In the genomic region with DNA sequence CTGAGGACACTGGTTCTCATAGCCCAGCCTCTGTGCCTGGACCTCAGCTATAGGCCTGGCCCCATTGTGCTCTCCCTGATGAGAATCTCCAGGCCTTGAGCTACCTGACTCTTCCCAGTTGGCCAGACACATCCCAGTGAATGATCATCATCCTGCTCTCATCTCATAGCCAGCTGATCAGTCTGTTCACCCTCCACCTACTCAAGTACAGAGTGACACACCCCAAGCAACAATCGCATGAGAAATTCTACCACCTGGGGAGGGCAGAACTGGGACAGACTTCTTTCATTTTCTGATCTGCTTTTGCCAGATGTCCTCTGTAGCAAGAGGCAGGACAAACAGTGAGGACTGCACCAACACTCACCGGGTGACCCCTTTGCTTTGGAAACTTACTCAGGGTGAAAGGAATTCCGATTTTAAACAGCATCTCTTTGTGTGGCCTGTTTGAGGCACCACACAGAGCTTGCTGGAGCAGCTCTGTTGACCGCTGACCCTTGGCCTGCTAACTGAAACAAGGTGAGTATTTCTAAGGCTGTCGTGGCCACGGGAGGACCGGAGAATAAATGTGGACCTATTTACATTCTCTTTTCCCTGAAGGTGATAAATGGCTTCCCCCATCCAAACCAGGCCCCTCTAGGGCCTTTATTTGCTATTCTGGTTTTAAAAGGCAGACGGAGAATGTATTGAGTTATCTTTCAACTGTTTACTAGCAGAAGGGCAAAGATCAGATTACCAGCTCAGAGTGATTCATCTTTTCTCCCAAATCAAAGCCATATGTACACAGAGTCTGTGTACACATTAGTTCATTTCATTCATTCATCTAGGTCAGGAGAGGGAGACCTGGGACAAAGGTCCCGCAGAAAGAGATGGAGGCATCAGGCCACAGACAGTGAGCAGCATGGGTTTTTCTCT, we compare ENCODE assay signal across 2 cellular contexts.
A peak's percentile ranks its signal among the peaks of the same experiment; 100 is the strongest.
TF ChIP-seq lines count a peak whose summit lies in the region.

No MANE protein-coding gene starts in this region.

TF ChIP-seq in IMR-90, 13 proteins besides CTCF, POLR2A, EP300 and RAD21:
- no peak for TF ChIP-seq RCOR1 (IDR thresholded peaks at IDR 0.05; ENCODE audit: insufficient replicate concordance, low read length)
- TF ChIP-seq BHLHE40 (IDR thresholded peaks at IDR 0.05; ENCODE audit: low read depth, low read length) = peak; percentile 14
- peak; percentile 73 for TF ChIP-seq FOS (IDR thresholded peaks at IDR 0.05; ENCODE audit: low read depth, low read length)
- peak; percentile 55; the same call in 1 of the 2 replicates for TF ChIP-seq CEBPB (IDR thresholded peaks at IDR 0.05; ENCODE audit: low read depth, low read length)
TF ChIP-seq in IMR-90: peak in this region for 3.

TF ChIP-seq in HEK293T, 16 proteins besides CTCF, POLR2A, EP300 and RAD21 (continued from another document):
- TF ChIP-seq BHLHE40 (IDR thresholded peaks at IDR 0.05; ENCODE audit: borderline replicate concordance) = no peak
- no peak for TF ChIP-seq FOXK2 (IDR thresholded peaks at IDR 0.05)
- TF ChIP-seq CTBP1 (IDR thresholded peaks at IDR 0.05; ENCODE audit: borderline replicate concordance) = no peak
- TF ChIP-seq FOXA1 (IDR thresholded peaks at IDR 0.05) = no peak
- TF ChIP-seq SUZ12 (IDR thresholded peaks at IDR 0.05) = no peak
- TF ChIP-seq L3MBTL2 (conservative IDR thresholded peaks at IDR 0.05) = no peak
- TF ChIP-seq, protein P1, sequence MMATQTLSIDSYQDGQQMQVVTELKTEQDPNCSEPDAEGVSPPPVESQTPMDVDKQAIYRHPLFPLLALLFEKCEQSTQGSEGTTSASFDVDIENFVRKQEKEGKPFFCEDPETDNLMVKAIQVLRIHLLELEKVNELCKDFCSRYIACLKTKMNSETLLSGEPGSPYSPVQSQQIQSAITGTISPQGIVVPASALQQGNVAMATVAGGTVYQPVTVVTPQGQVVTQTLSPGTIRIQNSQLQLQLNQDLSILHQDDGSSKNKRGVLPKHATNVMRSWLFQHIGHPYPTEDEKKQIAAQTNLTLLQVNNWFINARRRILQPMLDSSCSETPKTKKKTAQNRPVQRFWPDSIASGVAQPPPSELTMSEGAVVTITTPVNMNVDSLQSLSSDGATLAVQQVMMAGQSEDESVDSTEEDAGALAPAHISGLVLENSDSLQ (IDR thresholded peaks at IDR 0.05) = no peak
- TF ChIP-seq LEF1 (IDR thresholded peaks at IDR 0.05; ENCODE audit: borderline replicate concordance) = no peak
- TF ChIP-seq ELF4 (IDR thresholded peaks at IDR 0.05) = no peak
- no peak for TF ChIP-seq ZNF384 (IDR thresholded peaks at IDR 0.05)
- TF ChIP-seq NFRKB (IDR thresholded peaks at IDR 0.05) = no peak
- no peak for TF ChIP-seq ARNT (IDR thresholded peaks at IDR 0.05)
- TF ChIP-seq TARDBP (IDR thresholded peaks at IDR 0.05) = no peak
- TF ChIP-seq HDGF (IDR thresholded peaks at IDR 0.05; ENCODE audit: borderline replicate concordance) = no peak
- no peak for TF ChIP-seq SP1 (IDR thresholded peaks at IDR 0.05)
